19 cellular contexts compared by ENCODE assay signal in the genomic region with DNA sequence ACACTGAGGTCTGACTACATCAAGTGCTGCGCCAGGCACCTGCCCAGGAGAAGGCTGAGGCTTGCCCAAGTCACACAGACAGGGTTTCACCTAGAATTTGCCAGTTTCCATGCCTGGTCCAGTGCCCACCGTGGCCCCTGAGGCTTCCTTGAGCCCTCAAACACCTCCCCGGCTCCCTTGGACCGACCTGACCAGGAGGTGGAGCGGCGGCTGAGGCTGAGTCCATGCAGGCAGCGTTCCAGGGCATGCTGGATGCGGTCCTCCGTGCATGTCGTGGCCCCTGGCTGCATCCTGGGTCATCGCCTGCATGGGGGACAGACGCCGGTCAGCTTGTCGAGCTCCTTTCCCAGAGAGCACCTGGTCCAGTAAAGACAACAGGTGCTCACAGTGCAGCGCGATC. TPM values are rescaled to one million over a fixed set of nuclear protein-coding genes. Genes with fewer than 3 reads are reported as not detected.
DNase-seq lines count a peak whose midpoint lies in the region; ATAC-seq, FAIRE-seq and TF ChIP-seq lines count a peak whose summit lies in the region.
"Had no signal": no experiment of that assay in that cellular context is flagged by ENCODE, and none has a peak within 500 bp of the region (broad histone marks: within the 10 kb centered on the region; RNA-seq: fewer than 3 reads in every experiment).

No MANE protein-coding gene starts in this region.

- H3K79me2 ChIP-seq in GM12878 (ENCODE audit: control insufficient read depth, insufficient read depth, low read length) = peaks cover 13% of the 10 kb centered on the region

- H3K27ac ChIP-seq in GM12878 (ENCODE audit: control insufficient read depth, insufficient read depth) = no peak overlapping the region
- H3K27ac ChIP-seq: KMS-11 had no signal

- TF ChIP-seq RAD21 in GM12878 (IDR thresholded peaks at IDR 0.05; ENCODE audit: insufficient read depth, low read depth, low read length) = no peak

- peak; percentile 41; the same call in 1 of the 2 replicates for TF ChIP-seq POLR2A in GM12878 (IDR thresholded peaks at IDR 0.05; ENCODE audit: low read depth, low read length)

- H3K27ac Mint-ChIP-seq in activated CD8-positive, alpha-beta memory T cell treated with anti-CD3 and anti-CD28 coated beads, Interleukin-2, amount 10 ng/mL, durations not matched to agents 7 days and 5 days = no peak overlapping the region
- H3K27ac Mint-ChIP-seq in memory B cell = peak overlapping the region; percentile 30

- DNase-seq in activated CD8-positive, alpha-beta memory T cell treated with anti-CD3 and anti-CD28 coated beads for 24 hours = peak; percentile 47
- DNase-seq in activated CD8-positive, alpha-beta memory T cell treated with anti-CD3 and anti-CD28 coated beads, Interleukin-2, amount 10 ng/mL, durations not matched to agents 7 days and 5 days = no peak
- DNase-seq in GM12878 (ENCODE audit: low read depth, low spot score) = no peak
- DNase-seq in memory B cell (ENCODE audit: low spot score in 2 of 2) = no peak
- no peak for DNase-seq in sciatic nerve (ENCODE audit: low spot score)
- no peak for DNase-seq in NCI-H2227 treated with DMSO at 0.1 percent for 48 hours (lab: John Stamatoyannopoulos, UW)
- DNase-seq: Calu3, DMS79 treated with DMSO at 0.1 percent for 48 hours, NCI-H1092 treated with DMSO at 0.1 percent for 48 hours, NCI-H1694 had no signal

- RAD21 ChIA-PET in GM12878 (lab: Charles Lee; ENCODE audit: unreplicated experiment) = interaction anchor here (1.3 to 5.5 kb wide), 3 partner anchors 11 to 87 kb away, joined by 4 to 40 read pairs (median 8); no protein-coding TSS in a partner anchor

- H3K4me1 ChIP-seq in GM12878 (ENCODE audit: control insufficient read depth, insufficient read depth, low read length) = peaks cover 30% of the 10 kb centered on the region

- no peaks in the 10 kb centered on the region for H4K20me1 ChIP-seq in GM12878 (ENCODE audit: control insufficient read depth, insufficient read depth)

- H3K4me1 Mint-ChIP-seq in activated CD8-positive, alpha-beta memory T cell treated with anti-CD3 and anti-CD28 coated beads, Interleukin-2, amount 10 ng/mL, durations not matched to agents 7 days and 5 days = peaks cover 3% of the 10 kb centered on the region
- H3K4me1 Mint-ChIP-seq in memory B cell = peaks cover 38% of the 10 kb centered on the region

- no peak for ATAC-seq in activated CD8-positive, alpha-beta memory T cell treated with anti-CD3 and anti-CD28 coated beads, Interleukin-2, amount 10 ng/mL, durations not matched to agents 7 days and 5 days
- ATAC-seq in GM12878 (no peak), memory B cell (ENCODE audit: low read depth) (no peak), HG03354 (IDR thresholded peaks at IDR 0.05; ENCODE audit: poor library complexity, severe bottlenecking, unreplicated experiment) (no peak), HG03135 (IDR thresholded peaks at IDR 0.05; ENCODE audit: unreplicated experiment) (no peak), sciatic nerve (no peak)
- ATAC-seq: HepG2 had no signal

- H3K27me3 Mint-ChIP-seq in activated CD8-positive, alpha-beta memory T cell treated with anti-CD3 and anti-CD28 coated beads, Interleukin-2, amount 10 ng/mL, durations not matched to agents 7 days and 5 days = no peaks in the 10 kb centered on the region
- H3K27me3 Mint-ChIP-seq in memory B cell = no peaks in the 10 kb centered on the region

- no peak overlapping the region for H3K9ac ChIP-seq in GM12878 (ENCODE audit: control insufficient read depth, insufficient read depth, low read length)
- H3K9ac ChIP-seq: KMS-11 had no signal

- WGBS in GM12878 (ENCODE audit: insufficient coverage, insufficient replicate concordance, low lambda C conversion rate, missing lambda C conversion rate) = 98% methylated on average over 16 of the region's 16 CpGs

- H2AFZ ChIP-seq in GM12878 (ENCODE audit: control insufficient read depth, low read depth, low read length) = no peak overlapping the region

- H3K27me3 ChIP-seq in GM12878 (replicated peaks in 1 of 2; ENCODE audit: control insufficient read depth in 2 of 2, insufficient read depth in 2 of 2, low read length in 1 of 2) = no peaks in the 10 kb centered on the region

- BruUV-seq in GM12878 (replicated peaks; lab: Mats Ljungman, UMichigan) = no TSS peak

- in situ Hi-C loops in GM12878 (cut with MboI) = no loop called here

- no peak for TF ChIP-seq EP300 in GM12878 (IDR thresholded peaks at IDR 0.05; ENCODE audit: borderline replicate concordance in 1 of 2, control insufficient read depth in 1 of 2, low read depth in 2 of 2, low read length in 2 of 2)

- H3K4me3 ChIP-seq in GM12878 = no peak overlapping the region

- H3K9me3 Mint-ChIP-seq in activated CD8-positive, alpha-beta memory T cell treated with anti-CD3 and anti-CD28 coated beads, Interleukin-2, amount 10 ng/mL, durations not matched to agents 7 days and 5 days (ENCODE audit: low read depth) = no peaks in the 10 kb centered on the region
- H3K9me3 Mint-ChIP-seq in memory B cell = no peaks in the 10 kb centered on the region

- no peak for TF ChIP-seq CTCF in GM12878 (IDR thresholded peaks at IDR 0.05 in 2 of 3, conservative IDR thresholded peaks at IDR 0.05 in 1 of 3; ENCODE audit: control insufficient read depth in 2 of 3, extremely low read depth in 1 of 3, insufficient read depth in 1 of 3, low read depth in 3 of 3, low read length in 3 of 3)

- CTCF ChIA-PET in activated CD8-positive, alpha-beta memory T cell treated with anti-CD3 and anti-CD28 coated beads, Interleukin-2, amount 10 ng/mL, durations not matched to agents 7 days and 5 days (lab: Charles Lee) = interaction anchor here (2.6 kb wide), 1 partner anchor 11 kb away, joined by 10 read pairs; no protein-coding TSS in a partner anchor
- CTCF ChIA-PET in GM12878 (lab: Yijun Ruan, JAX) = interaction anchor here (1.7 to 6.2 kb wide), 4 partner anchors 11 to 86 kb away, joined by 3 to 45 read pairs (median 6); no protein-coding TSS in a partner anchor

- peaks cover 23 to 31% of the 10 kb centered on the region in 2 experiments for H3K36me3 ChIP-seq in GM12878 (ENCODE audit: control insufficient read depth in 2 of 2, insufficient read depth in 2 of 2, low read length in 1 of 2)

- intact Hi-C loops in GM12878 (cut with micrococcal nuclease; ENCODE audit: unreplicated experiment) = no loop called here
- intact Hi-C loops in sciatic nerve (cut with DNase I) = loop anchor here (10.0 kb wide), 1 partner anchor 64 kb away; no protein-coding TSS in a partner anchor

- H3K4me3 Mint-ChIP-seq in activated CD8-positive, alpha-beta memory T cell treated with anti-CD3 and anti-CD28 coated beads, Interleukin-2, amount 10 ng/mL, durations not matched to agents 7 days and 5 days = no peak overlapping the region
- H3K4me3 Mint-ChIP-seq in memory B cell = no peak overlapping the region
- H3K4me3 Mint-ChIP-seq: CD14-positive monocyte had no signal

- FAIRE-seq in GM12878 (lab: Jason Lieb, UNC) = no peak
- FAIRE-seq: G401.6, H54, HepG2 had no signal

- peaks cover 26% of the 10 kb centered on the region for H3K36me3 Mint-ChIP-seq in activated CD8-positive, alpha-beta memory T cell treated with anti-CD3 and anti-CD28 coated beads, Interleukin-2, amount 10 ng/mL, durations not matched to agents 7 days and 5 days
- H3K36me3 Mint-ChIP-seq in memory B cell = peaks cover 29% of the 10 kb centered on the region

- POLR2A ChIA-PET in GM12878 (lab: Charles Lee) = interaction anchor here (1.0 to 2.6 kb wide), 4 partner anchors 10 to 18 kb away, joined by 3 to 14 read pairs (median 8); no protein-coding TSS in a partner anchor

- H3K9me3 ChIP-seq in GM12878 (replicated peaks; ENCODE audit: control insufficient read depth, insufficient read depth, low read length) = no peaks in the 10 kb centered on the region

- SMC1A ChIA-PET in GM12878 (lab: Charles Lee; ENCODE audit: uncharacterized antibody, unreplicated experiment) = interaction anchor here (0.9 to 6.2 kb wide), 7 partner anchors 12 to 87 kb away, joined by 3 to 40 read pairs (median 10); no protein-coding TSS in a partner anchor

- H3K4me2 ChIP-seq in GM12878 (ENCODE audit: control insufficient read depth, insufficient read depth) = no peak overlapping the region
- H3K4me2 ChIP-seq: KMS-11 had no signal

RNA-seq across cellular contexts. Expression of gene PIK3R6, which starts 43.7 kb away (rescaled TPM):
- total RNA-seq in activated CD8-positive, alpha-beta memory T cell treated with anti-CD3 and anti-CD28 coated beads, Interleukin-2, amount 10 ng/mL, durations not matched to agents 7 days and 5 days = 1 to 10 TPM; 1.3 to 4.9 TPM
- 293 and 314 TPM in 2 replicates for total RNA-seq in GM12878 (2013; cell fraction: nucleolus; rRNA removed)
- 40.3 and 44.7 TPM in 2 replicates for total RNA-seq in GM12878 (2014; rRNA removed)
- 26.4 and 27.9 TPM in 2 replicates for total RNA-seq in GM12878 (2014; rRNA removed; fragmentation: Illumina TruSeq; extraction: Trizol)
- total RNA-seq in GM12878 (2021) = 76.7 and 81.7 TPM in 2 replicates
- 68.9 TPM for polyA plus RNA-seq in GM12878 (2011; ENCODE audit: low read depth)
- 73.5 and 146 TPM in 2 replicates for polyA plus RNA-seq in GM12878 (2011; rRNA removed)
- polyA plus RNA-seq in GM12878 (2011; cell fraction: cytosol; rRNA removed) = 164 and 182 TPM in 2 replicates
- polyA plus RNA-seq in GM12878 (2011; cell fraction: nucleus; rRNA removed) = 666 and 871 TPM in 2 replicates
- polyA plus RNA-seq in GM12878 (2012) = 144 and 184 TPM in 2 replicates
- polyA plus RNA-seq in GM12878 (2014; fragmentation: Illumina TruSeq; extraction: Trizol) = 31.6 and 54.7 TPM in 2 replicates
- polyA plus RNA-seq in GM12878 (2014; fragmentation: Nextera tagmentation; extraction: Ambion mirVana) = 1 to 10 TPM; 6.7 to 7.4 TPM
- 86.5 and 99.8 TPM in 2 replicates for polyA plus RNA-seq in GM12878 (2014; rRNA removed)
- 100 to 1,000 TPM; 103 to 109 TPM for polyA plus RNA-seq in GM12878 (2016; fragmentation: Nextera tagmentation; extraction: Ambion mirVana)
- polyA minus RNA-seq in GM12878 (2011; rRNA and poly(A)+ RNA removed) = 99.0 and 156 TPM in 2 replicates
- 50.8 and 58.4 TPM in 2 replicates for polyA minus RNA-seq in GM12878 (2011; cell fraction: cytosol; rRNA and poly(A)+ RNA removed)
- 143 and 160 TPM in 2 replicates for polyA minus RNA-seq in GM12878 (2011; cell fraction: nucleus; rRNA and poly(A)+ RNA removed)
- total RNA-seq in sciatic nerve = 2.1 TPM
- total RNA-seq: A172, Calu3, HepG2, MCF 10A had no signal
- polyA plus RNA-seq: HepG2 had no signal

RNA-seq across cellular contexts. Expression of gene PIK3R5, which starts 54.3 kb away (rescaled TPM):
- 10 to 100 TPM; 48.9 to 51.2 TPM for total RNA-seq in activated CD8-positive, alpha-beta memory T cell treated with anti-CD3 and anti-CD28 coated beads, Interleukin-2, amount 10 ng/mL, durations not matched to agents 7 days and 5 days
- total RNA-seq in GM12878 (2013; cell fraction: nucleolus; rRNA removed) = 260 and 296 TPM in 2 replicates
- total RNA-seq in GM12878 (2014; rRNA removed) = 36.8 and 39.5 TPM in 2 replicates
- total RNA-seq in GM12878 (2014; rRNA removed; fragmentation: Illumina TruSeq; extraction: Trizol) = 24.7 and 26.5 TPM in 2 replicates
- 50.8 and 51.2 TPM in 2 replicates for total RNA-seq in GM12878 (2021)
- 25.1 TPM for polyA plus RNA-seq in GM12878 (2011; ENCODE audit: low read depth)
- polyA plus RNA-seq in GM12878 (2011; rRNA removed) = 34.3 and 43.9 TPM in 2 replicates
- 42.7 and 45.7 TPM in 2 replicates for polyA plus RNA-seq in GM12878 (2011; cell fraction: cytosol; rRNA removed)
- polyA plus RNA-seq in GM12878 (2011; cell fraction: nucleus; rRNA removed) = 155 and 160 TPM in 2 replicates
- 44.1 and 46.7 TPM in 2 replicates for polyA plus RNA-seq in GM12878 (2012)
- 27.3 and 34.2 TPM in 2 replicates for polyA plus RNA-seq in GM12878 (2014; fragmentation: Illumina TruSeq; extraction: Trizol)
- 1 to 10 TPM; 9.5 to 9.6 TPM for polyA plus RNA-seq in GM12878 (2014; fragmentation: Nextera tagmentation; extraction: Ambion mirVana)
- polyA plus RNA-seq in GM12878 (2014; rRNA removed) = 32.9 and 33.5 TPM in 2 replicates
- polyA plus RNA-seq in GM12878 (2016; fragmentation: Nextera tagmentation; extraction: Ambion mirVana) = 10 to 100 TPM; 36.9 to 39.5 TPM
- polyA minus RNA-seq in GM12878 (2011; rRNA and poly(A)+ RNA removed) = 48.9 and 95.6 TPM in 2 replicates
- polyA minus RNA-seq in GM12878 (2011; cell fraction: cytosol; rRNA and poly(A)+ RNA removed) = 32.6 and 35.1 TPM in 2 replicates
- polyA minus RNA-seq in GM12878 (2011; cell fraction: nucleus; rRNA and poly(A)+ RNA removed) = 48.0 and 66.0 TPM in 2 replicates
- 15.1 TPM for total RNA-seq in sciatic nerve
- total RNA-seq: A172, Calu3, HepG2, MCF 10A had no signal
- polyA plus RNA-seq: HepG2 had no signal
